ENCODE assay signal across 26 cellular contexts in genomic region chr5:163498886-163499285, GRCh38. TPM values are rescaled to one million over a fixed set of nuclear protein-coding genes. Genes with fewer than 3 reads are reported as not detected.
DNase-seq lines count a peak whose midpoint lies in the region; ATAC-seq, FAIRE-seq and TF ChIP-seq lines count a peak whose summit lies in the region.
"Had no signal": no experiment of that assay in that cellular context is flagged by ENCODE, and none has a peak within 500 bp of the region (broad histone marks: within the 10 kb centered on the region; RNA-seq: fewer than 3 reads in every experiment).

No MANE protein-coding gene starts in this region.

- no peak for DNase-seq in H54 (ENCODE audit: insufficient read length, low spot score)
- DNase-seq in RPMI7951 (ENCODE audit: low read depth): peak; percentile 31
- DNase-seq in endothelial cell of umbilical vein (ENCODE audit: low read depth, low spot score): no peak
- DNase-seq in mesenchymal stem cell: peak; percentile 75
- no peak for DNase-seq in dermis blood vessel endothelial cell
- no peak for DNase-seq in KG1 (lab: John Stamatoyannopoulos, UW)
- DNase-seq: activated CD4-positive, alpha-beta T cell treated with anti-CD3 and anti-CD28 coated beads, Interleukin-2, amount 10 ng/mL, durations not matched to agents 7 days and 5 days; activated CD8-positive, alpha-beta memory T cell treated with anti-CD3 and anti-CD28 coated beads, Interleukin-2, amount 50 U/mL, for 48 hours; CD4-positive, CD25-positive, alpha-beta regulatory T cell; DMS153; effector memory CD8-positive, alpha-beta T cell; NCI-H1105; NCI-H2081 treated with DMSO at 0.1 percent for 48 hours; NCI-H524; occipital lobe; SHP77; stimulated activated CD4-positive, alpha-beta T cell treated with anti-CD3 and anti-CD28 coated beads, Interleukin-12 subunit alpha, Interleukin-12 subunit beta, amount 100 ng/mL, for 4 hours; T-helper 1 cell had no signal

- no peak overlapping the region for H2BK5ac ChIP-seq in mesenchymal stem cell (ENCODE audit: low read depth, low read length, poor library complexity, severe bottlenecking)

- no peak overlapping the region for H3K27ac ChIP-seq in endothelial cell of umbilical vein (ENCODE audit: insufficient read depth, low read depth, low read length)
- H3K27ac ChIP-seq in mesenchymal stem cell (ENCODE audit: low read length, poor library complexity, severe bottlenecking): no peak overlapping the region
- H3K27ac ChIP-seq: right atrium auricular region had no signal

- no CpG with 5 or more reads among the region's 1 CpG for WGBS in mesenchymal stem cell

- H3K4me1 ChIP-seq in endothelial cell of umbilical vein (ENCODE audit: control insufficient read depth, extremely low read depth, insufficient read depth, low read length) (peaks cover 7% of the 10 kb centered on the region), mesenchymal stem cell (ENCODE audit: control insufficient read depth, insufficient read depth, low read depth, low read length) (no peaks in the 10 kb centered on the region)

- no peak overlapping the region for H4K91ac ChIP-seq in mesenchymal stem cell (ENCODE audit: low read length)

- no peaks in the 10 kb centered on the region for H3K9me1 ChIP-seq in endothelial cell of umbilical vein (replicated peaks; ENCODE audit: control insufficient read depth, extremely low read depth, insufficient read depth, low read length)

- POLR2A ChIA-PET in endothelial cell of umbilical vein (lab: Charles Lee): no interaction called here

- no TSS peak for BruUV-seq in endothelial cell of umbilical vein (replicated peaks; lab: Mats Ljungman, UMichigan)

- no peaks in the 10 kb centered on the region for H3K79me2 ChIP-seq in endothelial cell of umbilical vein (ENCODE audit: control insufficient read depth, insufficient read depth, low read length)

- no peak overlapping the region for H3K9ac ChIP-seq in endothelial cell of umbilical vein (replicated peaks; ENCODE audit: extremely low read depth, insufficient read depth, low read length)
- H3K9ac ChIP-seq in mesenchymal stem cell (ENCODE audit: low read length): no peak overlapping the region

- H3K23ac ChIP-seq in mesenchymal stem cell (ENCODE audit: low read length in 2 of 2): no peak overlapping the region

- H3K79me1 ChIP-seq in mesenchymal stem cell (replicated peaks; ENCODE audit: low read length, poor library complexity, severe bottlenecking): no peaks in the 10 kb centered on the region

- H4K20me1 ChIP-seq in endothelial cell of umbilical vein (replicated peaks; ENCODE audit: control insufficient read depth, extremely low read depth, insufficient read depth, low read length): no peaks in the 10 kb centered on the region

- no peak overlapping the region for H2BK15ac ChIP-seq in mesenchymal stem cell (ENCODE audit: low read depth, poor library complexity, severe bottlenecking)

- H2AK5ac ChIP-seq in mesenchymal stem cell (ENCODE audit: low read length, severe bottlenecking): no peak overlapping the region

- H2BK12ac ChIP-seq in mesenchymal stem cell (ENCODE audit: low read length in 2 of 2): no peak overlapping the region

- no peak overlapping the region for H2AFZ ChIP-seq in endothelial cell of umbilical vein (ENCODE audit: low read depth, low read length)
- no peak overlapping the region for H2AFZ ChIP-seq in mesenchymal stem cell (ENCODE audit: low read depth, low read length)
- H2AFZ ChIP-seq: GM23338 had no signal

- no peaks in the 10 kb centered on the region for H3K9me3 ChIP-seq in endothelial cell of umbilical vein (replicated peaks; ENCODE audit: control insufficient read depth, insufficient read depth, low read length)
- H3K9me3 ChIP-seq in mesenchymal stem cell (ENCODE audit: control insufficient read depth, low read length): no peaks in the 10 kb centered on the region
- H3K9me3 ChIP-seq: right atrium auricular region had no signal

- no peak overlapping the region for H3K4me2 ChIP-seq in endothelial cell of umbilical vein (ENCODE audit: insufficient read depth, low read length)
- no peak overlapping the region for H3K4me2 ChIP-seq in mesenchymal stem cell (ENCODE audit: low read length, poor library complexity, severe bottlenecking)
- H3K4me2 ChIP-seq: GM23338 had no signal

- H3K4me3 ChIP-seq in endothelial cell of umbilical vein (replicated peaks in 1 of 3; ENCODE audit: insufficient read depth in 1 of 3, low read depth in 1 of 3, low read length in 3 of 3) (no peak overlapping the region), mesenchymal stem cell (ENCODE audit: insufficient read depth in 1 of 2, low read depth in 1 of 2, low read length in 2 of 2) (no peak overlapping the region)
- H3K4me3 ChIP-seq: GM23338, lung, right atrium auricular region had no signal

- H2BK120ac ChIP-seq in mesenchymal stem cell (ENCODE audit: low read depth, low read length): no peak overlapping the region

- intact Hi-C loops in endothelial cell of umbilical vein (cut with micrococcal nuclease): no loop called here

- no peak for TF ChIP-seq POLR2A in H54 (IDR thresholded peaks at IDR 0.05; ENCODE audit: low read depth, low read length)
- TF ChIP-seq POLR2A in endothelial cell of umbilical vein (IDR thresholded peaks at IDR 0.05; ENCODE audit: low read depth, low read length): no peak

- no peak overlapping the region for H4K8ac ChIP-seq in mesenchymal stem cell (ENCODE audit: low read length)

- TF ChIP-seq CTCF in endothelial cell of umbilical vein (IDR thresholded peaks at IDR 0.05; ENCODE audit: extremely low read depth in 1 of 2, insufficient read depth in 1 of 2, low read depth in 1 of 2, low read length in 2 of 2): no peak

- H3K27me3 ChIP-seq in endothelial cell of umbilical vein (ENCODE audit: control insufficient read depth in 2 of 2, insufficient read depth in 2 of 2, low read length in 2 of 2) (no peaks in the 10 kb centered on the region), mesenchymal stem cell (ENCODE audit: control insufficient read depth in 1 of 2, insufficient read depth in 1 of 2, low read length in 2 of 2) (no peaks in the 10 kb centered on the region)
- H3K27me3 ChIP-seq: right atrium auricular region had no signal

- H3K14ac ChIP-seq in mesenchymal stem cell (ENCODE audit: low read length in 2 of 2): no peak overlapping the region

- ATAC-seq in HG02798 (IDR thresholded peaks at IDR 0.05; ENCODE audit: poor library complexity, unreplicated experiment) (no peak), HG02938 (IDR thresholded peaks at IDR 0.05; ENCODE audit: unreplicated experiment) (no peak)
- ATAC-seq: effector memory CD8-positive, alpha-beta T cell; GM23338 had no signal

- H3K4ac ChIP-seq in mesenchymal stem cell (ENCODE audit: low read depth in 1 of 2, low read length in 2 of 2): no peak overlapping the region

- no peak overlapping the region for H3K18ac ChIP-seq in mesenchymal stem cell (ENCODE audit: low read depth in 1 of 2, low read length in 2 of 2)

- peak; percentile 71 for FAIRE-seq in H54 (lab: Jason Lieb, UNC)
- FAIRE-seq in endothelial cell of umbilical vein (lab: Jason Lieb, UNC): no peak
- FAIRE-seq: GM12891, GM19239, keratinocyte had no signal

- CTCF ChIA-PET in endothelial cell of umbilical vein (lab: Charles Lee): interaction anchor here (0.7 to 2.3 kb wide), 4 partner anchors 10 to 26 kb away, joined by 3 to 11 read pairs (median 4); no protein-coding TSS in a partner anchor

- H3K36me3 ChIP-seq in endothelial cell of umbilical vein (ENCODE audit: control insufficient read depth in 2 of 2, extremely low read depth in 1 of 2, insufficient read depth in 2 of 2, low read length in 2 of 2) (no peaks in the 10 kb centered on the region), mesenchymal stem cell (ENCODE audit: control insufficient read depth in 1 of 2, insufficient read depth in 2 of 2, low read depth in 1 of 2, low read length in 2 of 2) (no peaks in the 10 kb centered on the region)
- H3K36me3 ChIP-seq: right atrium auricular region had no signal

- dilution Hi-C loops in endothelial cell of umbilical vein (cut with MboI; ENCODE audit: extremely low pct_ligation_motif_present, low sequenced_read_pairs): no loop called here

RNA-seq across cellular contexts. Expression of gene MAT2B, which starts 6.5 kb away (rescaled TPM):
- 59.1 and 68.0 TPM in 2 replicates for total RNA-seq in RPMI7951 (2014; rRNA removed; shearing (Covaris generic))
- total RNA-seq in endothelial cell of umbilical vein: 93.1 and 101 TPM in 2 replicates
- 33.9 and 41.5 TPM in 2 replicates for polyA plus RNA-seq in endothelial cell of umbilical vein
- 55.0 and 55.8 TPM in 2 replicates for polyA plus RNA-seq in endothelial cell of umbilical vein (2011; cell fraction: cytosol; rRNA removed)
- polyA plus RNA-seq in endothelial cell of umbilical vein (2011; cell fraction: nucleus; rRNA removed): 29.6 and 42.1 TPM in 2 replicates
- 86.7 and 111 TPM in 2 replicates for polyA plus RNA-seq in endothelial cell of umbilical vein (2012)
- 46.0 and 52.0 TPM in 2 replicates for polyA minus RNA-seq in endothelial cell of umbilical vein
- polyA minus RNA-seq in endothelial cell of umbilical vein (2011; cell fraction: cytosol; rRNA and poly(A)+ RNA removed): 18.8 TPM
- polyA minus RNA-seq in endothelial cell of umbilical vein (2011; cell fraction: nucleus; rRNA and poly(A)+ RNA removed): 20.0 and 24.9 TPM in 2 replicates
- 35.4 TPM for polyA plus RNA-seq in mesenchymal stem cell (2013, experiment 1 of 2)
- polyA plus RNA-seq in mesenchymal stem cell (2013, experiment 2 of 2): 37.9 TPM
- total RNA-seq in dermis blood vessel endothelial cell: 89.9 and 107 TPM in 2 replicates

RNA-seq across cellular contexts. Expression of gene HMMR, which starts 38.5 kb away (rescaled TPM):
- total RNA-seq in RPMI7951 (2014; rRNA removed; shearing (Covaris generic)): 70.5 and 79.3 TPM in 2 replicates
- total RNA-seq in endothelial cell of umbilical vein (26.0 and 31.0 TPM in 2 replicates), dermis blood vessel endothelial cell (16.2 and 60.2 TPM in 2 replicates)
- 3.9 and 5.5 TPM in 2 replicates for polyA plus RNA-seq in endothelial cell of umbilical vein
- 9.5 and 11.6 TPM in 2 replicates for polyA plus RNA-seq in endothelial cell of umbilical vein (2011; cell fraction: cytosol; rRNA removed)
- polyA plus RNA-seq in endothelial cell of umbilical vein (2011; cell fraction: nucleus; rRNA removed): 7.5 and 16.0 TPM in 2 replicates
- polyA plus RNA-seq in endothelial cell of umbilical vein (2012): 9.5 and 25.6 TPM in 2 replicates
- polyA minus RNA-seq in endothelial cell of umbilical vein: 3.2 and 3.3 TPM in 2 replicates
- polyA minus RNA-seq in endothelial cell of umbilical vein (2011; cell fraction: cytosol; rRNA and poly(A)+ RNA removed): 16.4 TPM
- 5.3 and 12.6 TPM in 2 replicates for polyA minus RNA-seq in endothelial cell of umbilical vein (2011; cell fraction: nucleus; rRNA and poly(A)+ RNA removed)
- 4.8 TPM for polyA plus RNA-seq in mesenchymal stem cell (2013, experiment 1 of 2)
- 4.5 TPM for polyA plus RNA-seq in mesenchymal stem cell (2013, experiment 2 of 2)

RNA-seq across cellular contexts. Expression of gene NUDCD2, which starts 39.0 kb away (rescaled TPM):
- 7.3 and 10.4 TPM in 2 replicates for total RNA-seq in RPMI7951 (2014; rRNA removed; shearing (Covaris generic))
- total RNA-seq in endothelial cell of umbilical vein (46.9 and 50.3 TPM in 2 replicates), dermis blood vessel endothelial cell (2.9 and 7.6 TPM in 2 replicates)
- polyA plus RNA-seq in endothelial cell of umbilical vein: 2.4 and 3.9 TPM in 2 replicates
- polyA plus RNA-seq in endothelial cell of umbilical vein (2011; cell fraction: cytosol; rRNA removed): 6.5 and 6.8 TPM in 2 replicates
- polyA plus RNA-seq in endothelial cell of umbilical vein (2011; cell fraction: nucleus; rRNA removed): 4.1 and 5.5 TPM in 2 replicates
- polyA plus RNA-seq in endothelial cell of umbilical vein (2012): 21.8 and 24.3 TPM in 2 replicates
- polyA minus RNA-seq in endothelial cell of umbilical vein: 1.7 and 4.0 TPM in 2 replicates
- 7.7 TPM for polyA minus RNA-seq in endothelial cell of umbilical vein (2011; cell fraction: cytosol; rRNA and poly(A)+ RNA removed)
- 3.3 and 5.9 TPM in 2 replicates for polyA minus RNA-seq in endothelial cell of umbilical vein (2011; cell fraction: nucleus; rRNA and poly(A)+ RNA removed)
- 9.8 TPM for polyA plus RNA-seq in mesenchymal stem cell (2013, experiment 1 of 2)
- 10.9 TPM for polyA plus RNA-seq in mesenchymal stem cell (2013, experiment 2 of 2)

Comparison
In these comparisons a context has a peak if more than half of its experiments do, and no peak if none do; other contexts are left out.
1. DNase-seq: peak in RPMI7951 (single experiment) and mesenchymal stem cell (single experiment); none in H54 (single experiment), endothelial cell of umbilical vein (single experiment), dermis blood vessel endothelial cell (single experiment) and KG1 (single experiment).